Comparison of ENCODE assay signal across 9 cellular contexts in the genomic region with DNA sequence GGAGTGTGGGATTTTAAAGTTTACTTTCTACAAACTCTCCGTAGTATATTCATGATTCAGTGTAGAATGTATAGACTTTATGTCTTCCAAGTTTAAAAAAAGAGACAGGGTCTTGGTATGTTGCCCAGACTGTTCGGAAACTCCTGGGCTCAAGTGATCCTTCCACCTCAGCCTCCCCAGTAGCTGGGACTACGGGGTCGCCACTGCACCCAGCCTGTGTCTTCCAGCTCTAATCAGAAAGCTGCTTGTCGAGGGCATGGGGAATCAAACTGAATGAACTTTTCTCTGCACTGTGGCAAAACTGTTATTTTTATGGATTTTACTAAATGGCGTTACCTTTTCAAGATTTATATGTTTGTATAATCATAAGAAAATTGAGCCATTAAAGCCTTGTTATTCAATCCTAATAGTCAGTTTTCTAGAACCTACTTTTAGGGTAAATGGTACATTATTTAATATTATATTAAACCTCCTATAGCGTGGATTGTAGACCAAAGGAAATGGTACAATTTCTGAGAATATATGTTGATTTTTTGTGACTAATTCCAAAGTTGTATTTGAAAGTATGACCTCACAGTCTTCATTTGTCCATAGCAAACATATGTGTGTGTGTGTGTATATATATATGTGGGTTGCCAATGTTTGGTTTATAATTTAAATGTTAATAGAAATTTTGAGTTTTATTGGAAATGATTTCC. TPM values are rescaled to one million over a fixed set of nuclear protein-coding genes. Genes with fewer than 3 reads are reported as not detected.
DNase-seq lines count a peak whose midpoint lies in the region; ATAC-seq and TF ChIP-seq lines count a peak whose summit lies in the region.
"Had no signal": no experiment of that assay in that cellular context is flagged by ENCODE, and none has a peak within 500 bp of the region (broad histone marks: within the 10 kb centered on the region; RNA-seq: fewer than 3 reads in every experiment).

No MANE protein-coding gene starts in this region.

- H3K36me3 ChIP-seq in right atrium auricular region = no peaks in the 10 kb centered on the region
- no peaks in the 10 kb centered on the region for H3K36me3 ChIP-seq in body of pancreas (replicated peaks in 1 of 2; ENCODE audit: insufficient read depth in 1 of 2, low read depth in 2 of 2)
- H3K36me3 ChIP-seq in mesendoderm (ENCODE audit: control insufficient read depth, insufficient read depth, low read length) = no peaks in the 10 kb centered on the region

- H2BK5ac ChIP-seq in mesendoderm (ENCODE audit: low read length) = no peak overlapping the region

- no peak overlapping the region for H4K8ac ChIP-seq in mesendoderm (ENCODE audit: low read depth, low read length)

- no peak overlapping the region for H2AK5ac ChIP-seq in mesendoderm (ENCODE audit: low read length)

- peak overlapping the region; percentile 99 for H3K9ac ChIP-seq in mesendoderm (ENCODE audit: low read length)

- H3K4ac ChIP-seq in mesendoderm (ENCODE audit: low read depth, low read length) = no peak overlapping the region

- H3K27me3 ChIP-seq in right atrium auricular region (no peaks in the 10 kb centered on the region), body of pancreas (no peaks in the 10 kb centered on the region), mesendoderm (ENCODE audit: insufficient read depth, low read length, poor library complexity) (no peaks in the 10 kb centered on the region)

- peak overlapping the region; percentile 100 for H3K56ac ChIP-seq in mesendoderm (ENCODE audit: low read length)

- ATAC-seq in Right ventricle myocardium inferior (no peak), body of pancreas (no peak), GM21381 (IDR thresholded peaks at IDR 0.05; ENCODE audit: unreplicated experiment) (no peak)

- H3K23ac ChIP-seq in mesendoderm (ENCODE audit: low read length) = no peak overlapping the region

- peak overlapping the region; percentile 97 for H3K4me2 ChIP-seq in mesendoderm (ENCODE audit: low read length)

- intact Hi-C loops in Right ventricle myocardium inferior (cut with DNase I) = loop anchor here (5.0 kb wide), 2 partner anchors 170 to 270 kb away; no protein-coding TSS in a partner anchor
- intact Hi-C loops in body of pancreas (cut with DNase I) = no loop called here

- H3K4me1 ChIP-seq in right atrium auricular region (peaks cover 0 to 32% of the 10 kb centered on the region in 2 donors), body of pancreas (peaks cover 27% of the 10 kb centered on the region), mesendoderm (ENCODE audit: control insufficient read depth, low read depth, low read length) (no peaks in the 10 kb centered on the region)

- H3K27ac ChIP-seq in right atrium auricular region (peak overlapping the region; percentile 87 to 94), body of pancreas (peak overlapping the region in 3 of 4 donors; percentile 84 to 94 (median 93)), mesendoderm (ENCODE audit: low read depth, low read length) (no peak overlapping the region)

- peak overlapping the region; percentile 69 to 83 for H3K4me3 ChIP-seq in right atrium auricular region
- H3K4me3 ChIP-seq in body of pancreas = peak overlapping the region; percentile 37 to 81
- H3K4me3 ChIP-seq in mesendoderm (ENCODE audit: low read length) = peak overlapping the region; percentile 98

- DNase-seq in right atrium auricular region (ENCODE audit: low spot score) (no peak), Right ventricle myocardium inferior (ENCODE audit: missing footprints) (no peak), body of pancreas (no peak), mesendoderm (no peak), GM19240 (ENCODE audit: insufficient read length, low spot score) (no peak), globus pallidus (ENCODE audit: low spot score) (no peak), A172 (ENCODE audit: low spot score) (no peak)
- DNase-seq: activated CD4-positive, alpha-beta T cell treated with anti-CD3 and anti-CD28 coated beads, Interleukin-2, amount 50 U/mL, for 48 hours had no signal

- no peak overlapping the region for H3K18ac ChIP-seq in mesendoderm (ENCODE audit: low read length)

- TF ChIP-seq CTCF in right atrium auricular region (IDR thresholded peaks at IDR 0.05) (no peak), body of pancreas (IDR thresholded peaks at IDR 0.05) (no peak)

- H4K5ac ChIP-seq in mesendoderm (ENCODE audit: low read length) = no peak overlapping the region

- WGBS in body of pancreas, 2 donors = 18 to 32% methylated on average over 7 of the region's 7 CpGs
- no CpG with 5 or more reads among the region's 7 CpGs for WGBS in mesendoderm (ENCODE audit: extremely low coverage, insufficient coverage, low lambda C conversion rate)

- H2BK15ac ChIP-seq in mesendoderm (replicated peaks; ENCODE audit: low read depth) = no peak overlapping the region

- H3K9me3 ChIP-seq in right atrium auricular region (no peaks in the 10 kb centered on the region), body of pancreas (no peaks in the 10 kb centered on the region)

- no peak overlapping the region for H2BK120ac ChIP-seq in mesendoderm (ENCODE audit: low read depth, low read length)

- TF ChIP-seq POLR2A in body of pancreas (IDR thresholded peaks at IDR 0.05) = no peak

- H3K79me1 ChIP-seq in mesendoderm (ENCODE audit: low read length) = peaks cover 7% of the 10 kb centered on the region

- H3K79me2 ChIP-seq in mesendoderm (ENCODE audit: control insufficient read depth, insufficient read depth, low read length) = peaks cover 9% of the 10 kb centered on the region

RNA-seq across cellular contexts. Expression of a gene that starts 1.1 kb away (rescaled TPM):
- 10 to 100 TPM in 1 of 2 donors, 1 to 10 TPM in 1; 8.4 to 17.4 TPM for total RNA-seq in right atrium auricular region
- 6.0 TPM for total RNA-seq in Right ventricle myocardium inferior
- 10 to 100 TPM; 16.5 to 17.1 TPM for total RNA-seq in body of pancreas
- polyA plus RNA-seq in mesendoderm (2013, experiment 1 of 2) = 16.0 TPM
- polyA plus RNA-seq in mesendoderm (2013, experiment 2 of 2) = 15.6 TPM
- total RNA-seq in A172 (2014; rRNA removed; shearing (Covaris generic)) = 16.8 and 23.2 TPM in 2 replicates

RNA-seq across cellular contexts. Expression of a gene that starts 7.4 kb away (rescaled TPM):
- 10 to 100 TPM; 58.2 to 65.3 TPM for total RNA-seq in right atrium auricular region
- 41.7 TPM for total RNA-seq in Right ventricle myocardium inferior
- total RNA-seq in body of pancreas = 10 to 100 TPM; 34.3 to 44.1 TPM
- 51.6 TPM for polyA plus RNA-seq in mesendoderm (2013, experiment 1 of 2)
- 51.1 TPM for polyA plus RNA-seq in mesendoderm (2013, experiment 2 of 2)
- total RNA-seq in A172 (2014; rRNA removed; shearing (Covaris generic)) = 71.6 and 90.6 TPM in 2 replicates

RNA-seq across cellular contexts. Expression of a gene that starts 23.4 kb away (rescaled TPM):
- under 1 TPM in 1 of 2 donors, not detected in 1; 0.35 TPM for total RNA-seq in right atrium auricular region
- total RNA-seq in Right ventricle myocardium inferior = not detected
- total RNA-seq in body of pancreas = 1 to 10 TPM in 1 of 2 donors, not detected in 1; 1.0 TPM
- polyA plus RNA-seq in mesendoderm (2013, experiment 1 of 2) = not detected
- polyA plus RNA-seq in mesendoderm (2013, experiment 2 of 2) = 0.35 TPM
- not detected in 2 replicates for total RNA-seq in A172 (2014; rRNA removed; shearing (Covaris generic))
